Comparison of ENCODE assay signal across 18 cellular contexts in the genomic region with DNA sequence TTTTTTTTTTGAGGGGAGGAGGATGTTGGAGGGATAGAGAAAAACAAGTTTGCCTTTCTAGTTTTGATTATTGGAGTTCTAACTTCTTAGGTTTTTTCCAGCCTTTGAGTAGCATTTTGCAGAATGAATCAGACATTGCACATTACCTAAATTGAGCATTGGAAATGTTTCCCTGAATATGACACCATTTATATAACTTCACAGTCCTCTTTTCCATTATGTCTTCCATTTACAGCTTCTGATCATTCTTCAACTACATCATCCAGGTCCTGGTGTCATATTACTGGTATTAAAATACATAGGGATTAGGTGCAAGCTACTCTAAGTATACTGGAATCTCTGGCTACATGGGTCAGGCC.
DNase-seq lines count a peak whose midpoint lies in the region; ATAC-seq, FAIRE-seq and TF ChIP-seq lines count a peak whose summit lies in the region.
"Had no signal": no experiment of that assay in that cellular context is flagged by ENCODE, and none has a peak within 500 bp of the region (broad histone marks: within the 10 kb centered on the region; RNA-seq: fewer than 3 reads in every experiment).

No MANE protein-coding gene starts in this region.

- H3K4me3 Mint-ChIP-seq in activated naive CD8-positive, alpha-beta T cell treated with anti-CD3 and anti-CD28 coated beads for 36 hours: no peak overlapping the region
- H3K4me3 Mint-ChIP-seq in natural killer cell: no peak overlapping the region
- H3K4me3 Mint-ChIP-seq: T-helper 2 cell treated with Interferon-gamma antibody and Interleukin-4, amounts not matched to agents 5 μg/mL and 100 μg/mL, for 36 hours had no signal

- H3K27ac Mint-ChIP-seq in activated naive CD8-positive, alpha-beta T cell treated with anti-CD3 and anti-CD28 coated beads for 36 hours: peak overlapping the region; percentile 88
- peak overlapping the region; percentile 22 to 47 for H3K27ac Mint-ChIP-seq in natural killer cell

- no peak for FAIRE-seq in H54 (lab: Jason Lieb, UNC)

- peaks cover 33% of the 10 kb centered on the region for H3K4me1 ChIP-seq in HEK293 (ENCODE audit: control insufficient read depth, insufficient read depth, low read length)

- H3K27me3 Mint-ChIP-seq in activated naive CD8-positive, alpha-beta T cell treated with anti-CD3 and anti-CD28 coated beads for 36 hours: no peaks in the 10 kb centered on the region
- no peaks in the 10 kb centered on the region for H3K27me3 Mint-ChIP-seq in natural killer cell (ENCODE audit: low read depth in 2 of 2)

- H3K36me3 ChIP-seq in GM06990 (ENCODE audit: control insufficient read depth, insufficient read depth, low read length) (0 out of 2 replicates have a peak, but pooled peaks cover 1% of the 10 kb centered on the region), HEK293 (ENCODE audit: control insufficient read depth in 2 of 2, insufficient read depth in 1 of 2, low read length in 2 of 2) (no peaks in the 10 kb centered on the region)
- H3K36me3 ChIP-seq: upper lobe of right lung had no signal

- ATAC-seq in natural killer cell: no peak
- ATAC-seq: left colon, upper lobe of right lung had no signal

- H3K4me1 Mint-ChIP-seq in activated naive CD8-positive, alpha-beta T cell treated with anti-CD3 and anti-CD28 coated beads for 36 hours: peaks cover 67% of the 10 kb centered on the region
- H3K4me1 Mint-ChIP-seq in natural killer cell: peaks cover 48 to 52% of the 10 kb centered on the region in 2 donors

- CTCF ChIA-PET in HEK293 (lab: Yijun Ruan, JAX): no interaction called here

- no peaks in the 10 kb centered on the region for H3K27me3 ChIP-seq in GM06990 (replicated peaks; ENCODE audit: control insufficient read depth, insufficient read depth, low read length)
- H3K27me3 ChIP-seq: cardiac muscle cell, upper lobe of right lung had no signal

- H3K9me3 ChIP-seq in HEK293 (ENCODE audit: control insufficient read depth, insufficient read depth, low read depth, low read length): no peaks in the 10 kb centered on the region
- H3K9me3 ChIP-seq: upper lobe of right lung had no signal

- TF ChIP-seq POLR2A in H54 (IDR thresholded peaks at IDR 0.05; ENCODE audit: low read depth, low read length): no peak

- H3K4me3 ChIP-seq in GM06990 (replicated peaks; ENCODE audit: low read depth, low read length): peak overlapping the region; percentile 54
- no peak overlapping the region for H3K4me3 ChIP-seq in HEK293 (ENCODE audit: low read depth, low read length)
- H3K4me3 ChIP-seq: cardiac muscle cell, upper lobe of right lung had no signal

- intact Hi-C loops in natural killer cell (cut with micrococcal nuclease): no loop called here

- peaks cover 51% of the 10 kb centered on the region for H3K36me3 Mint-ChIP-seq in activated naive CD8-positive, alpha-beta T cell treated with anti-CD3 and anti-CD28 coated beads for 36 hours
- H3K36me3 Mint-ChIP-seq in natural killer cell: peaks cover 45% of the 10 kb centered on the region

- no peak for TF ChIP-seq CTCF in GM06990 (IDR thresholded peaks at IDR 0.05; ENCODE audit: insufficient read depth, low read length, poor library complexity, severe bottlenecking)
- no peak for TF ChIP-seq CTCF in HEK293 (tag by site-specific recombination; IDR thresholded peaks at IDR 0.05)
- TF ChIP-seq CTCF in natural killer cell (IDR thresholded peaks at IDR 0.05): no peak

- H3K27ac ChIP-seq in HEK293 (ENCODE audit: extremely low read depth, low read depth, low read length): no peak overlapping the region
- H3K27ac ChIP-seq: cardiac muscle cell, upper lobe of right lung had no signal

- POLR2A ChIA-PET in HEK293 (lab: Yijun Ruan, JAX): interaction anchor here (0.5 kb wide), 1 partner anchor 179 kb away, joined by 4 read pairs; no protein-coding TSS in a partner anchor

- peaks cover 2% of the 10 kb centered on the region for H3K9me3 Mint-ChIP-seq in activated naive CD8-positive, alpha-beta T cell treated with anti-CD3 and anti-CD28 coated beads for 36 hours
- H3K9me3 Mint-ChIP-seq in natural killer cell: no peaks in the 10 kb centered on the region
- H3K9me3 Mint-ChIP-seq: T-helper 2 cell treated with Interferon-gamma antibody and Interleukin-4, amounts not matched to agents 5 μg/mL and 100 μg/mL, for 36 hours had no signal

- no peak for DNase-seq in GM06990 (ENCODE audit: extremely low read depth, insufficient read length)
- no peak for DNase-seq in activated naive CD8-positive, alpha-beta T cell treated with anti-CD3 and anti-CD28 coated beads for 36 hours
- no peak for DNase-seq in natural killer cell
- no peak for DNase-seq in OCI-M2 (lab: John Stamatoyannopoulos, UW; ENCODE audit: unreplicated experiment)
- no peak for DNase-seq in H54 (ENCODE audit: insufficient read length, low spot score)
- DNase-seq in DMS114 treated with DMSO at 0.1 percent for 48 hours (lab: John Stamatoyannopoulos, UW; ENCODE audit: unreplicated experiment): no peak
- DNase-seq: activated CD4-positive, alpha-beta T cell treated with anti-CD3 and anti-CD28 coated beads for 4 hours; activated gamma-delta T cell treated with Interleukin-2 at 50 U/mL for 16 hours; GOT3; head of caudate nucleus; left colon; NCI-H187; stimulated activated CD4-positive, alpha-beta T cell treated with anti-CD3 and anti-CD28 coated beads, Interleukin-1b, Interleukin-23, amount 100 ng/mL, for 48 hours; stimulated activated CD8-positive, alpha-beta memory T cell treated with anti-CD3 and anti-CD28 coated beads, Interleukin-4, amount 100 ng/mL, for 48 hours; upper lobe of right lung had no signal

TF ChIP-seq in HEK293, 187 proteins besides CTCF, POLR2A, EP300 and RAD21 (continues in another document):
- TF ChIP-seq ZNF629 (tag by site-specific recombination; IDR thresholded peaks at IDR 0.05) (peak; percentile 58; the same call in 1 of the 2 replicates), GLIS2 (tag by site-specific recombination; IDR thresholded peaks at IDR 0.05) (no peak), ZNF211 (tag by site-specific recombination; IDR thresholded peaks at IDR 0.05; ENCODE audit: low read depth) (no peak), ZNF10 (tag by site-specific recombination; IDR thresholded peaks at IDR 0.05) (peak; percentile 88), ZNF501 (tag by site-specific recombination; IDR thresholded peaks at IDR 0.05) (no peak), ZNF394 (tag by site-specific recombination; IDR thresholded peaks at IDR 0.05; ENCODE audit: borderline replicate concordance) (peak; percentile 42; the same call in 1 of the 2 replicates), ZFP69B (tag by site-specific recombination; IDR thresholded peaks at IDR 0.05) (no peak), ZBTB21 (tag by site-specific recombination; IDR thresholded peaks at IDR 0.05) (no peak), ZXDB (tag by site-specific recombination; IDR thresholded peaks at IDR 0.05) (0 out of 2 replicates have a peak, but pooled peaks have one; percentile 19), YY1 (tag by site-specific recombination; IDR thresholded peaks at IDR 0.05) (no peak), REPIN1 (tag by site-specific recombination; IDR thresholded peaks at IDR 0.05; ENCODE audit: low read depth) (no peak)
- TF ChIP-seq, protein P1, sequence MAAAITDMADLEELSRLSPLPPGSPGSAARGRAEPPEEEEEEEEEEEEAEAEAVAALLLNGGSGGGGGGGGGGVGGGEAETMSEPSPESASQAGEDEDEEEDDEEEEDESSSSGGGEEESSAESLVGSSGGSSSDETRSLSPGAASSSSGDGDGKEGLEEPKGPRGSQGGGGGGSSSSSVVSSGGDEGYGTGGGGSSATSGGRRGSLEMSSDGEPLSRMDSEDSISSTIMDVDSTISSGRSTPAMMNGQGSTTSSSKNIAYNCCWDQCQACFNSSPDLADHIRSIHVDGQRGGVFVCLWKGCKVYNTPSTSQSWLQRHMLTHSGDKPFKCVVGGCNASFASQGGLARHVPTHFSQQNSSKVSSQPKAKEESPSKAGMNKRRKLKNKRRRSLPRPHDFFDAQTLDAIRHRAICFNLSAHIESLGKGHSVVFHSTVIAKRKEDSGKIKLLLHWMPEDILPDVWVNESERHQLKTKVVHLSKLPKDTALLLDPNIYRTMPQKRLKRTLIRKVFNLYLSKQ (tag by site-specific recombination; IDR thresholded peaks at IDR 0.05; ENCODE audit: borderline replicate concordance): no peak
- TF ChIP-seq, protein P2, sequence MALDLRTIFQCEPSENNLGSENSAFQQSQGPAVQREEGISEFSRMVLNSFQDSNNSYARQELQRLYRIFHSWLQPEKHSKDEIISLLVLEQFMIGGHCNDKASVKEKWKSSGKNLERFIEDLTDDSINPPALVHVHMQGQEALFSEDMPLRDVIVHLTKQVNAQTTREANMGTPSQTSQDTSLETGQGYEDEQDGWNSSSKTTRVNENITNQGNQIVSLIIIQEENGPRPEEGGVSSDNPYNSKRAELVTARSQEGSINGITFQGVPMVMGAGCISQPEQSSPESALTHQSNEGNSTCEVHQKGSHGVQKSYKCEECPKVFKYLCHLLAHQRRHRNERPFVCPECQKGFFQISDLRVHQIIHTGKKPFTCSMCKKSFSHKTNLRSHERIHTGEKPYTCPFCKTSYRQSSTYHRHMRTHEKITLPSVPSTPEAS (tag by site-specific recombination; IDR thresholded peaks at IDR 0.05): no peak
- TF ChIP-seq, protein P3, sequence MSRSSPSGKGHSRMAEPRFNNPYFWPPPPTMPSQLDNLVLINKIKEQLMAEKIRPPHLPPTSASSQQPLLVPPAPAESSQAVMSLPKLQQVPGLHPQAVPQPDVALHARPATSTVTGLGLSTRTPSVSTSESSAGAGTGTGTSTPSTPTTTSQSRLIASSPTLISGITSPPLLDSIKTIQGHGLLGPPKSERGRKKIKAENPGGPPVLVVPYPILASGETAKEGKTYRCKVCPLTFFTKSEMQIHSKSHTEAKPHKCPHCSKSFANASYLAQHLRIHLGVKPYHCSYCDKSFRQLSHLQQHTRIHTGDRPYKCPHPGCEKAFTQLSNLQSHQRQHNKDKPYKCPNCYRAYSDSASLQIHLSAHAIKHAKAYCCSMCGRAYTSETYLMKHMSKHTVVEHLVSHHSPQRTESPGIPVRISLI (tag by site-specific recombination; IDR thresholded peaks at IDR 0.05): peak; percentile 79; the same call in 1 of the 2 replicates
- TF ChIP-seq, protein P4, sequence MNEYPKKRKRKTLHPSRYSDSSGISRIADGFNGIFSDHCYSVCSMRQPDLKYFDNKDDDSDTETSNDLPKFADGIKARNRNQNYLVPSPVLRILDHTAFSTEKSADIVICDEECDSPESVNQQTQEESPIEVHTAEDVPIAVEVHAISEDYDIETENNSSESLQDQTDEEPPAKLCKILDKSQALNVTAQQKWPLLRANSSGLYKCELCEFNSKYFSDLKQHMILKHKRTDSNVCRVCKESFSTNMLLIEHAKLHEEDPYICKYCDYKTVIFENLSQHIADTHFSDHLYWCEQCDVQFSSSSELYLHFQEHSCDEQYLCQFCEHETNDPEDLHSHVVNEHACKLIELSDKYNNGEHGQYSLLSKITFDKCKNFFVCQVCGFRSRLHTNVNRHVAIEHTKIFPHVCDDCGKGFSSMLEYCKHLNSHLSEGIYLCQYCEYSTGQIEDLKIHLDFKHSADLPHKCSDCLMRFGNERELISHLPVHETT (tag by site-specific recombination; IDR thresholded peaks at IDR 0.05): no peak
